ENCODE assay signal across 1 cellular context in genomic region chr16:81487301-81487720, GRCh38.
TF ChIP-seq lines count a peak whose summit lies in the region.

No MANE protein-coding gene starts in this region.

TF ChIP-seq in K562, 482 proteins besides CTCF, POLR2A, EP300 and RAD21 (continued from another document):
- TF ChIP-seq RERE (CRISPR knock-in tag; IDR thresholded peaks at IDR 0.05; ENCODE audit: borderline replicate concordance) = no peak
- TF ChIP-seq RBM25 (IDR thresholded peaks at IDR 0.05; ENCODE audit: low read depth, low read length, severe bottlenecking) = peak; percentile 54
- no peak for TF ChIP-seq ZNF134 (CRISPR knock-in tag; conservative IDR thresholded peaks at IDR 0.05)
- peak; percentile 85 for TF ChIP-seq ZFP36 (IDR thresholded peaks at IDR 0.05; ENCODE audit: low read depth, low read length, partially characterized antibody)
- TF ChIP-seq RUNX1 (IDR thresholded peaks at IDR 0.05; ENCODE audit: low read depth) = no peak
- 0 out of 4 replicates have a peak, but pooled peaks of 1 of the 2 experiments have one; percentile 10 for TF ChIP-seq KDM1A (IDR thresholded peaks at IDR 0.05)
- no peak for TF ChIP-seq KLF6 (CRISPR knock-in tag; IDR thresholded peaks at IDR 0.05; ENCODE audit: borderline replicate concordance)
- TF ChIP-seq NFXL1 (CRISPR knock-in tag; IDR thresholded peaks at IDR 0.05) = no peak
- no peak for TF ChIP-seq ZNF347 (CRISPR knock-in tag; IDR thresholded peaks at IDR 0.05; ENCODE audit: low read depth)
- no peak for TF ChIP-seq ZNF263 (CRISPR knock-in tag; IDR thresholded peaks at IDR 0.05; ENCODE audit: borderline replicate concordance)
- TF ChIP-seq TFAP4 (CRISPR knock-in tag; IDR thresholded peaks at IDR 0.05; ENCODE audit: borderline replicate concordance) = no peak; the same call in 1 of the 2 replicates
- TF ChIP-seq POLR2G (IDR thresholded peaks at IDR 0.05; ENCODE audit: low read depth, low read length) = 0 out of 2 replicates have a peak, but pooled peaks have one; percentile 9
TF ChIP-seq in K562: peak in this region for 5.
